ENCODE assay signal across 16 cellular contexts in the genomic region with DNA sequence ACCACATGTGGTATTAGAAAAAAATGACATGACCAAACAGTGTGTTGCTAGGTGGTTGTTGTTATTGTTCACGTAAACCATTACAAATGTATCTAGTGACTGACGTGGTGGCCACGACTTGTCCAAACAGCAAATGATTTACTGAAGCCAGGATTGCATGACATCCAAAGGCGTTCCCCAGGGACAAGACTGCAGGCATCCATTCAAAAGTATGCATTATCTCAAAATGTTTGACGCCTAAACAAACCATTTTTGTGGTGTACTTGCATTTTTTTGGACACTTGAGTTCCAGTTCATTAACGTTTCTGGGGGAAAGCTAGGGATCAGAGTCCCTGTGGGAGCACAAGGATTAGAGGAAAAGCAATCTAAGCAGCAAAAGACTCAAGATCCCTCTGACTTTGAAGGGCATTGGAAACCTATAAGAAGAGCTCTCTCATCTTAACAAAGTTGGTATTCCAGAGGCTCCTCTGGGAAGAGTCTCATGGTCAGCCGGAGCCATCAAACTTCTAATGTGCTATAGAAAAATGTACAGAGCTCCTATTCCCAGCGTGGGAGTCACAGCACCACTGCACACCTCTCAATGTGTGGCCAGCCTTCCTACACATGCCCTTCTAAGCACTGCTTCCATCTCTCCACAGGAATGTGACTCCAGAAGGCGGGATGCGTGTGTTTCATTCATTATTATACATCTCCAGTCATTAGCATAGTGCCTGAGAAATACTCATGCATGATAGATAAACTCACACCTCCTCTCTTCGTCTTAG.
A peak's percentile ranks its signal among the peaks of the same experiment; 100 is the strongest.
DNase-seq lines count a peak whose midpoint lies in the region; ATAC-seq, FAIRE-seq and TF ChIP-seq lines count a peak whose summit lies in the region.
"Had no signal": no experiment of that assay in that cellular context is flagged by ENCODE, and none has a peak within 500 bp of the region (broad histone marks: within the 10 kb centered on the region; RNA-seq: fewer than 3 reads in every experiment).

No MANE protein-coding gene starts in this region.

- no peak for TF ChIP-seq POLR2A in esophagus muscularis mucosa (IDR thresholded peaks at IDR 0.05; ENCODE audit: low read depth)

- H3K9me3 ChIP-seq in HAP-1 (no peaks in the 10 kb centered on the region; the same call in 1 of the 2 replicates), SJSA1 (replicated peaks) (no peaks in the 10 kb centered on the region), small intestine (ENCODE audit: control insufficient read depth, low read depth) (no peaks in the 10 kb centered on the region), esophagus muscularis mucosa (no peaks in the 10 kb centered on the region)
- H3K9me3 ChIP-seq: esophagus squamous epithelium, neutrophil had no signal

- FAIRE-seq in small intestine (lab: Jason Lieb, UNC) = no peak

- H3K4me1 ChIP-seq in HAP-1 (peaks cover 10% of the 10 kb centered on the region), SJSA1 (replicated peaks) (peaks cover 63% of the 10 kb centered on the region), small intestine (ENCODE audit: control insufficient read depth in 2 of 2, insufficient read depth in 1 of 2, low read depth in 1 of 2, low read length in 1 of 2) (no peaks in the 10 kb centered on the region), esophagus muscularis mucosa (peaks cover 5 to 69% (median 57%) of the 10 kb centered on the region in 4 donors)

- H3K27ac ChIP-seq in SJSA1 = peak overlapping the region; percentile 97
- H3K27ac ChIP-seq in small intestine (ENCODE audit: low read depth in 1 of 2, low read length in 1 of 2) = peak overlapping the region in 1 of 2 donors; percentile 48
- H3K27ac ChIP-seq in esophagus muscularis mucosa (replicated peaks in 1 of 4) = peak overlapping the region in 1 of 4 donors; percentile 2
- H3K27ac ChIP-seq: neutrophil, RWPE1 had no signal

- no peak for TF ChIP-seq EP300 in esophagus muscularis mucosa (IDR thresholded peaks at IDR 0.05)

- no peak for TF ChIP-seq CTCF in fibroblast of the aortic adventitia (IDR thresholded peaks at IDR 0.05; ENCODE audit: insufficient read depth, low read length)
- no peak for TF ChIP-seq CTCF in esophagus muscularis mucosa (IDR thresholded peaks at IDR 0.05)

- in situ Hi-C loops in HAP-1 (cut with MboI; ENCODE audit: low sequenced_read_pairs) = no loop called here

- DNase-seq in HAP-1 (ENCODE audit: low spot score in 2 of 2) = peak; percentile 11 to 35
- peak; percentile 95 to 98 for DNase-seq in SJSA1 (ENCODE audit: low read depth in 1 of 2, low spot score in 2 of 2)
- DNase-seq in fibroblast of the aortic adventitia (ENCODE audit: low read depth) = peak; percentile 98
- DNase-seq in small intestine = peak; percentile 4
- no peak for DNase-seq in esophagus muscularis mucosa (ENCODE audit: extremely low spot score)
- DNase-seq: activated T-cell treated with anti-CD3 and anti-CD28 coated beads, Interleukin-2, amount 50 U/mL, for 48 hours; central memory CD4-positive, alpha-beta T cell; esophagus squamous epithelium; NCI-H2029; stimulated activated CD4-positive, alpha-beta T cell treated with anti-CD3 and anti-CD28 coated beads, Interleukin-2, amount 100 ng/mL, for 48 hours had no signal

- H3K36me3 ChIP-seq in HAP-1 (replicated peaks) (no peaks in the 10 kb centered on the region), SJSA1 (peaks cover 25% of the 10 kb centered on the region), small intestine (ENCODE audit: control insufficient read depth in 2 of 2, insufficient read depth in 2 of 2, low read length in 2 of 2) (no peaks in the 10 kb centered on the region), esophagus muscularis mucosa (no peaks in the 10 kb centered on the region)
- H3K36me3 ChIP-seq: esophagus squamous epithelium, neutrophil had no signal

- WGBS in small intestine, 3 donors = 60 to 74% (median 63%) methylated on average over 11 of the region's 11 CpGs
- 73% methylated on average over 11 of the region's 11 CpGs for WGBS in esophagus muscularis mucosa

- no peak overlapping the region for H3K4me3 ChIP-seq in HAP-1
- H3K4me3 ChIP-seq in SJSA1 = no peak overlapping the region
- H3K4me3 ChIP-seq in fibroblast of the aortic adventitia (ENCODE audit: low read depth, low read length) = no peak overlapping the region
- H3K4me3 ChIP-seq in small intestine (ENCODE audit: low read depth in 1 of 2, low read length in 2 of 2) = no peak overlapping the region
- H3K4me3 ChIP-seq in esophagus muscularis mucosa = no peak overlapping the region
- H3K4me3 ChIP-seq: esophagus squamous epithelium had no signal

- intact Hi-C loops in esophagus muscularis mucosa (cut with DNase I) = no loop called here

- no peak for ATAC-seq in HG02885 (IDR thresholded peaks at IDR 0.05; ENCODE audit: poor library complexity, unreplicated experiment)
- ATAC-seq in GM18511 (IDR thresholded peaks at IDR 0.05; ENCODE audit: unreplicated experiment) = no peak
- no peak for ATAC-seq in GM19023 (IDR thresholded peaks at IDR 0.05; ENCODE audit: unreplicated experiment)
- ATAC-seq: WTC11 had no signal

- H3K27me3 ChIP-seq in HAP-1 (ENCODE audit: low read depth) (no peaks in the 10 kb centered on the region), SJSA1 (replicated peaks) (no peaks in the 10 kb centered on the region), small intestine (ENCODE audit: control insufficient read depth in 2 of 2, insufficient read depth in 2 of 2, low read length in 2 of 2) (no peaks in the 10 kb centered on the region), esophagus muscularis mucosa (no peaks in the 10 kb centered on the region)
- H3K27me3 ChIP-seq: neutrophil had no signal
